In genomic region chr1:156814571-156815260, GRCh38 we compare ENCODE assay signal across 9 cellular contexts. TPM values are rescaled to one million over a fixed set of nuclear protein-coding genes. Genes with fewer than 3 reads are reported as not detected.
A peak's percentile ranks its signal among the peaks of the same experiment; 100 is the strongest.
DNase-seq lines count a peak whose midpoint lies in the region; ATAC-seq, FAIRE-seq and TF ChIP-seq lines count a peak whose summit lies in the region.
"Had no signal": no experiment of that assay in that cellular context is flagged by ENCODE, and none has a peak within 500 bp of the region (broad histone marks: within the 10 kb centered on the region; RNA-seq: fewer than 3 reads in every experiment).

No MANE protein-coding gene starts in this region.

- no peaks in the 10 kb centered on the region for H3K27me3 Mint-ChIP-seq in activated naive CD4-positive, alpha-beta T cell treated with anti-CD3 and anti-CD28 coated beads for 36 hours (ENCODE audit: low read depth)

- CTCF ChIA-PET in activated naive CD4-positive, alpha-beta T cell treated with anti-CD3 and anti-CD28 coated beads for 36 hours (lab: Charles Lee): interaction anchor here (0.7 to 3.4 kb wide), 12 partner anchors 8 to 125 kb away, joined by 3 to 18 read pairs (median 4); partner anchors contain the start of genes INSRR and NTRK1
- CTCF ChIA-PET in GM12878 (lab: Yijun Ruan, JAX): interaction anchor here (0.7 to 8.5 kb wide), 15 partner anchors 11 to 237 kb away, joined by 3 to 60 read pairs (median 6); partner anchors contain the start of genes INSRR, METTL25B and NTRK1

- peaks cover 20% of the 10 kb centered on the region for H3K4me1 ChIP-seq in GM12878 (ENCODE audit: control insufficient read depth, insufficient read depth, low read length)
- peaks cover 4 to 7% of the 10 kb centered on the region in 2 donors for H3K4me1 ChIP-seq in uterus
- peaks cover 10% of the 10 kb centered on the region for H3K4me1 ChIP-seq in BE2C

- TF ChIP-seq CTCF in GM12878 (IDR thresholded peaks at IDR 0.05 in 2 of 3, conservative IDR thresholded peaks at IDR 0.05 in 1 of 3; ENCODE audit: control insufficient read depth in 2 of 3, extremely low read depth in 1 of 3, insufficient read depth in 1 of 3, low read depth in 3 of 3, low read length in 3 of 3): no peak
- TF ChIP-seq CTCF in uterus (IDR thresholded peaks at IDR 0.05): no peak
- no peak for TF ChIP-seq CTCF in BE2C (IDR thresholded peaks at IDR 0.05; ENCODE audit: low read depth, low read length)

- in situ Hi-C loops in GM12878 (cut with MboI): no loop called here

- no peaks in the 10 kb centered on the region for H3K27me3 ChIP-seq in GM12878 (replicated peaks in 1 of 2; ENCODE audit: control insufficient read depth in 2 of 2, insufficient read depth in 2 of 2, low read length in 1 of 2)
- no peaks in the 10 kb centered on the region for H3K27me3 ChIP-seq in uterus
- no peaks in the 10 kb centered on the region for H3K27me3 ChIP-seq in BE2C

- no peak overlapping the region for H3K9ac ChIP-seq in GM12878 (ENCODE audit: control insufficient read depth, insufficient read depth, low read length)

- H3K79me2 ChIP-seq in GM12878 (ENCODE audit: control insufficient read depth, insufficient read depth, low read length): no peaks in the 10 kb centered on the region

- no peaks in the 10 kb centered on the region; a peak in 1 of 4 replicates for H3K36me3 ChIP-seq in GM12878 (ENCODE audit: control insufficient read depth in 2 of 2, insufficient read depth in 2 of 2, low read length in 1 of 2)
- H3K36me3 ChIP-seq in uterus: no peaks in the 10 kb centered on the region
- H3K36me3 ChIP-seq in BE2C: no peaks in the 10 kb centered on the region

- peak overlapping the region; percentile 100 for H3K27ac Mint-ChIP-seq in activated naive CD4-positive, alpha-beta T cell treated with anti-CD3 and anti-CD28 coated beads for 36 hours

- H3K36me3 Mint-ChIP-seq in activated naive CD4-positive, alpha-beta T cell treated with anti-CD3 and anti-CD28 coated beads for 36 hours (ENCODE audit: low read depth): peaks cover 60% of the 10 kb centered on the region

- no peak for FAIRE-seq in GM12878 (lab: Jason Lieb, UNC)

- intact Hi-C loops in activated naive CD4-positive, alpha-beta T cell treated with anti-CD3 and anti-CD28 coated beads for 36 hours (cut with micrococcal nuclease): loop anchor here (1.0 to 5.0 kb wide), 2 partner anchors 46 to 323 kb away; partner anchors contain the start of genes ETV3 and NTRK1
- intact Hi-C loops in GM12878 (cut with micrococcal nuclease; ENCODE audit: unreplicated experiment) (no loop called here), uterus (cut with DNase I; ENCODE audit: low total_unique reads) (no loop called here)

- RAD21 ChIA-PET in GM12878 (lab: Charles Lee; ENCODE audit: unreplicated experiment): interaction anchor here (1.0 to 1.7 kb wide), 3 partner anchors 22 to 88 kb away, joined by 6 to 8 read pairs (median 7); no protein-coding TSS in a partner anchor

- SMC1A ChIA-PET in GM12878 (lab: Charles Lee; ENCODE audit: uncharacterized antibody, unreplicated experiment): interaction anchor here (1.1 kb wide), 2 partner anchors 89 kb away, joined by 3 read pairs; no protein-coding TSS in a partner anchor

- peak overlapping the region; percentile 93 for H3K4me3 Mint-ChIP-seq in activated naive CD4-positive, alpha-beta T cell treated with anti-CD3 and anti-CD28 coated beads for 36 hours

- POLR2A ChIA-PET in GM12878 (lab: Charles Lee): interaction anchor here (0.8 kb wide), 1 partner anchor 11 kb away, joined by 3 read pairs; no protein-coding TSS in a partner anchor

- H3K9me3 Mint-ChIP-seq in activated naive CD4-positive, alpha-beta T cell treated with anti-CD3 and anti-CD28 coated beads for 36 hours: no peaks in the 10 kb centered on the region

- no peak for TF ChIP-seq RAD21 in GM12878 (IDR thresholded peaks at IDR 0.05; ENCODE audit: insufficient read depth, low read depth, low read length)

- no peaks in the 10 kb centered on the region for H4K20me1 ChIP-seq in GM12878 (ENCODE audit: control insufficient read depth, insufficient read depth)

- H3K4me2 ChIP-seq in GM12878 (ENCODE audit: control insufficient read depth, insufficient read depth): peak overlapping the region; percentile 88; the same call in 1 of the 2 replicates

- no peak for TF ChIP-seq POLR2A in GM12878 (IDR thresholded peaks at IDR 0.05; ENCODE audit: low read depth, low read length)
- no peak for TF ChIP-seq POLR2A in uterus (IDR thresholded peaks at IDR 0.05)

- no TSS peak for BruUV-seq in GM12878 (replicated peaks; lab: Mats Ljungman, UMichigan)

- H3K4me3 ChIP-seq in GM12878: 0 out of 2 replicates have a peak overlapping the region, but pooled peaks have one; percentile 59
- H3K4me3 ChIP-seq in uterus: no peak overlapping the region
- no peak overlapping the region for H3K4me3 ChIP-seq in BE2C (ENCODE audit: low read depth, low read length)

- no peak overlapping the region for H2AFZ ChIP-seq in GM12878 (ENCODE audit: control insufficient read depth, low read depth, low read length)

- no peak for TF ChIP-seq EP300 in GM12878 (IDR thresholded peaks at IDR 0.05; ENCODE audit: borderline replicate concordance in 1 of 2, control insufficient read depth in 1 of 2, low read depth in 2 of 2, low read length in 2 of 2)

- peaks cover 56% of the 10 kb centered on the region for H3K4me1 Mint-ChIP-seq in activated naive CD4-positive, alpha-beta T cell treated with anti-CD3 and anti-CD28 coated beads for 36 hours (ENCODE audit: low read depth)

- WGBS in GM12878 (ENCODE audit: insufficient coverage, insufficient replicate concordance, low lambda C conversion rate, missing lambda C conversion rate): 92% methylated on average over 7 of the region's 7 CpGs

- DNase-seq in activated naive CD4-positive, alpha-beta T cell treated with anti-CD3 and anti-CD28 coated beads for 36 hours: peak; percentile 77
- DNase-seq in activated naive CD4-positive, alpha-beta T cell (lab: John Stamatoyannopoulos, UW): no peak
- DNase-seq in GM12878 (ENCODE audit: low read depth, low spot score): no peak
- DNase-seq in mesenteric fat pad (ENCODE audit: low spot score): peak; percentile 71
- DNase-seq in uterus: no peak
- DNase-seq in HCEC 1CT: no peak
- DNase-seq in BE2C: no peak

- H3K27ac ChIP-seq in GM12878 (ENCODE audit: control insufficient read depth, insufficient read depth) (no peak overlapping the region), uterus (peak overlapping the region; percentile 72 to 79)

- no peak for ATAC-seq in GM12878
- ATAC-seq in GM21360 (IDR thresholded peaks at IDR 0.05; ENCODE audit: unreplicated experiment): no peak

- no peaks in the 10 kb centered on the region for H3K9me3 ChIP-seq in GM12878 (replicated peaks; ENCODE audit: control insufficient read depth, insufficient read depth, low read length)
- H3K9me3 ChIP-seq in uterus: no peaks in the 10 kb centered on the region
- no peaks in the 10 kb centered on the region for H3K9me3 ChIP-seq in BE2C

RNA-seq across cellular contexts. Expression of gene SH2D2A, which starts 1.9 kb away (rescaled TPM):
- 100 to 1,000 TPM; 134 to 138 TPM for total RNA-seq in activated naive CD4-positive, alpha-beta T cell treated with anti-CD3 and anti-CD28 coated beads for 36 hours
- total RNA-seq in GM12878 (2013; cell fraction: nucleolus; rRNA removed): 22.4 and 23.9 TPM in 2 replicates
- 9.9 and 11.4 TPM in 2 replicates for total RNA-seq in GM12878 (2014; rRNA removed)
- 4.6 and 5.4 TPM in 2 replicates for total RNA-seq in GM12878 (2014; rRNA removed; fragmentation: Illumina TruSeq; extraction: Trizol)
- 15.9 and 17.4 TPM in 2 replicates for total RNA-seq in GM12878 (2021)
- polyA plus RNA-seq in GM12878 (2011; ENCODE audit: low read depth): 1.8 TPM
- polyA plus RNA-seq in GM12878 (2011; rRNA removed): 3.7 and 9.7 TPM in 2 replicates
- polyA plus RNA-seq in GM12878 (2011; cell fraction: cytosol; rRNA removed): 11.4 and 13.8 TPM in 2 replicates
- 23.0 and 23.7 TPM in 2 replicates for polyA plus RNA-seq in GM12878 (2011; cell fraction: nucleus; rRNA removed)
- polyA plus RNA-seq in GM12878 (2012): 3.4 and 5.8 TPM in 2 replicates
- 2.2 and 4.4 TPM in 2 replicates for polyA plus RNA-seq in GM12878 (2014; fragmentation: Illumina TruSeq; extraction: Trizol)
- polyA plus RNA-seq in GM12878 (2014; fragmentation: Nextera tagmentation; extraction: Ambion mirVana): 1 to 10 TPM in 1 of 2 experiments, under 1 TPM in 1; 0.72 to 1.8 TPM
- 10.7 and 11.6 TPM in 2 replicates for polyA plus RNA-seq in GM12878 (2014; rRNA removed)
- polyA plus RNA-seq in GM12878 (2016; fragmentation: Nextera tagmentation; extraction: Ambion mirVana): 1 to 10 TPM; 6.5 to 7.4 TPM
- polyA minus RNA-seq in GM12878 (2011; rRNA and poly(A)+ RNA removed): 8.1 and 15.6 TPM in 2 replicates
- 8.7 and 12.3 TPM in 2 replicates for polyA minus RNA-seq in GM12878 (2011; cell fraction: cytosol; rRNA and poly(A)+ RNA removed)
- polyA minus RNA-seq in GM12878 (2011; cell fraction: nucleus; rRNA and poly(A)+ RNA removed): 19.2 and 32.7 TPM in 2 replicates
- total RNA-seq in mesenteric fat pad: 4.7 TPM
- total RNA-seq in uterus: 1 to 10 TPM in 1 of 4 donors, not detected in 3; 6.0 TPM
- polyA plus RNA-seq in BE2C (2012; ENCODE audit: insufficient read depth, insufficient read length, low read depth): not detected

RNA-seq across cellular contexts. Expression of gene INSRR, which starts 44.2 kb away (rescaled TPM):
- not detected for total RNA-seq in activated naive CD4-positive, alpha-beta T cell treated with anti-CD3 and anti-CD28 coated beads for 36 hours
- total RNA-seq in GM12878 (2013; cell fraction: nucleolus; rRNA removed): not detected in 2 replicates
- total RNA-seq in GM12878 (2014; rRNA removed): not detected in 2 replicates
- total RNA-seq in GM12878 (2014; rRNA removed; fragmentation: Illumina TruSeq; extraction: Trizol): not detected in 2 replicates
- not detected in 2 replicates for total RNA-seq in GM12878 (2021)
- not detected for polyA plus RNA-seq in GM12878 (2011; ENCODE audit: low read depth)
- polyA plus RNA-seq in GM12878 (2011; rRNA removed): 0.01 TPM in 1 of 2 replicates, not detected in the other
- polyA plus RNA-seq in GM12878 (2011; cell fraction: cytosol; rRNA removed): not detected in 2 replicates
- 0.10 and 0.16 TPM in 2 replicates for polyA plus RNA-seq in GM12878 (2011; cell fraction: nucleus; rRNA removed)
- not detected in 2 replicates for polyA plus RNA-seq in GM12878 (2012)
- polyA plus RNA-seq in GM12878 (2014; fragmentation: Illumina TruSeq; extraction: Trizol): not detected in 2 replicates
- polyA plus RNA-seq in GM12878 (2014; fragmentation: Nextera tagmentation; extraction: Ambion mirVana): not detected
- polyA plus RNA-seq in GM12878 (2014; rRNA removed): not detected in 2 replicates
- polyA plus RNA-seq in GM12878 (2016; fragmentation: Nextera tagmentation; extraction: Ambion mirVana): not detected
- 0.05 TPM in 1 of 2 replicates, not detected in the other for polyA minus RNA-seq in GM12878 (2011; rRNA and poly(A)+ RNA removed)
- polyA minus RNA-seq in GM12878 (2011; cell fraction: cytosol; rRNA and poly(A)+ RNA removed): not detected in 2 replicates
- under 0.01 and 0.10 TPM in 2 replicates for polyA minus RNA-seq in GM12878 (2011; cell fraction: nucleus; rRNA and poly(A)+ RNA removed)
- total RNA-seq in mesenteric fat pad: 0.10 TPM
- 1 to 10 TPM in 1 of 4 donors, not detected in 3; 1.2 TPM for total RNA-seq in uterus
- 1.6 TPM for polyA plus RNA-seq in BE2C (2012; ENCODE audit: insufficient read depth, insufficient read length, low read depth)
- polyA plus RNA-seq: AG04450 had no signal

RNA-seq across cellular contexts. Expression of gene NTRK1, which starts 45.9 kb away (rescaled TPM):
- total RNA-seq in activated naive CD4-positive, alpha-beta T cell treated with anti-CD3 and anti-CD28 coated beads for 36 hours: under 1 TPM in 1 of 2 experiments, not detected in 1; 0.67 TPM
- total RNA-seq in GM12878 (2013; cell fraction: nucleolus; rRNA removed): not detected in 2 replicates
- total RNA-seq in GM12878 (2014; rRNA removed): 0.16 and 0.56 TPM in 2 replicates
- not detected in 2 replicates for total RNA-seq in GM12878 (2014; rRNA removed; fragmentation: Illumina TruSeq; extraction: Trizol)
- total RNA-seq in GM12878 (2021): 0.19 TPM in 1 of 2 replicates, not detected in the other
- not detected for polyA plus RNA-seq in GM12878 (2011; ENCODE audit: low read depth)
- polyA plus RNA-seq in GM12878 (2011; rRNA removed): 0.07 and 0.10 TPM in 2 replicates
- polyA plus RNA-seq in GM12878 (2011; cell fraction: cytosol; rRNA removed): 0.19 and 0.20 TPM in 2 replicates
- 0.83 and 1.3 TPM in 2 replicates for polyA plus RNA-seq in GM12878 (2011; cell fraction: nucleus; rRNA removed)
- not detected in 2 replicates for polyA plus RNA-seq in GM12878 (2012)
- polyA plus RNA-seq in GM12878 (2014; fragmentation: Illumina TruSeq; extraction: Trizol): not detected in 2 replicates
- not detected for polyA plus RNA-seq in GM12878 (2014; fragmentation: Nextera tagmentation; extraction: Ambion mirVana)
- 0.08 TPM in 1 of 2 replicates, not detected in the other for polyA plus RNA-seq in GM12878 (2014; rRNA removed)
- under 1 TPM in 1 of 2 experiments, not detected in 1; 0.40 TPM for polyA plus RNA-seq in GM12878 (2016; fragmentation: Nextera tagmentation; extraction: Ambion mirVana)
- 0.15 and 0.22 TPM in 2 replicates for polyA minus RNA-seq in GM12878 (2011; rRNA and poly(A)+ RNA removed)
- not detected in 2 replicates for polyA minus RNA-seq in GM12878 (2011; cell fraction: cytosol; rRNA and poly(A)+ RNA removed)
- polyA minus RNA-seq in GM12878 (2011; cell fraction: nucleus; rRNA and poly(A)+ RNA removed): 0.24 TPM in 1 of 2 replicates, not detected in the other
- total RNA-seq in mesenteric fat pad: 1.8 TPM
- 10 to 100 TPM in 1 of 4 donors, 1 to 10 TPM in 1, under 1 TPM in 2; 0.35 to 19.2 (median 3.6) TPM for total RNA-seq in uterus
- polyA plus RNA-seq in BE2C (2012; ENCODE audit: insufficient read depth, insufficient read length, low read depth): 67.7 TPM
- polyA plus RNA-seq: AG04450 had no signal

RNA-seq across cellular contexts. Expression of gene PRCC, which starts 47.4 kb away (rescaled TPM):
- 10 to 100 TPM; 55.2 to 55.8 TPM for total RNA-seq in activated naive CD4-positive, alpha-beta T cell treated with anti-CD3 and anti-CD28 coated beads for 36 hours
- total RNA-seq in GM12878 (2013; cell fraction: nucleolus; rRNA removed): 41.6 and 44.9 TPM in 2 replicates
- total RNA-seq in GM12878 (2014; rRNA removed) (79.6 and 92.2 TPM in 2 replicates), GM12878 (2014; rRNA removed; fragmentation: Illumina TruSeq; extraction: Trizol) (34.0 and 36.0 TPM in 2 replicates), GM12878 (2021) (78.3 and 87.5 TPM in 2 replicates), mesenteric fat pad (64.4 TPM), uterus (10 to 100 TPM; 22.7 to 71.9 (median 29.1) TPM)
- 47.3 TPM for polyA plus RNA-seq in GM12878 (2011; ENCODE audit: low read depth)
- polyA plus RNA-seq in GM12878 (2011; rRNA removed) (29.2 and 52.8 TPM in 2 replicates), GM12878 (2014; fragmentation: Illumina TruSeq; extraction: Trizol) (121 and 132 TPM in 2 replicates), GM12878 (2014; fragmentation: Nextera tagmentation; extraction: Ambion mirVana) (10 to 100 TPM; 23.8 to 30.1 TPM), GM12878 (2014; rRNA removed) (52.6 and 56.6 TPM in 2 replicates), GM12878 (2016; fragmentation: Nextera tagmentation; extraction: Ambion mirVana) (10 to 100 TPM; 73.5 to 77.2 TPM)
- polyA plus RNA-seq in GM12878 (2011; cell fraction: cytosol; rRNA removed): 88.4 and 93.1 TPM in 2 replicates
- polyA plus RNA-seq in GM12878 (2011; cell fraction: nucleus; rRNA removed): 48.7 and 57.5 TPM in 2 replicates
- 53.5 and 59.4 TPM in 2 replicates for polyA plus RNA-seq in GM12878 (2012)
- polyA minus RNA-seq in GM12878 (2011; rRNA and poly(A)+ RNA removed): 60.8 and 108 TPM in 2 replicates
- 32.9 and 54.4 TPM in 2 replicates for polyA minus RNA-seq in GM12878 (2011; cell fraction: cytosol; rRNA and poly(A)+ RNA removed)
- 18.6 and 34.4 TPM in 2 replicates for polyA minus RNA-seq in GM12878 (2011; cell fraction: nucleus; rRNA and poly(A)+ RNA removed)
- polyA plus RNA-seq in BE2C (2012; ENCODE audit: insufficient read depth, insufficient read length, low read depth): 319 TPM

Comparison
In these comparisons a context has a peak if more than half of its experiments do, and no peak if none do; other contexts are left out.
1. DNase-seq: peak in activated naive CD4-positive, alpha-beta T cell treated with anti-CD3 and anti-CD28 coated beads for 36 hours (single experiment) and mesenteric fat pad (single experiment); none in activated naive CD4-positive, alpha-beta T cell (0 of 4), GM12878 (single experiment), uterus (0 of 2), HCEC 1CT (single experiment) and BE2C (single experiment).
2. RNA of gene SH2D2A, which starts 1.9 kb away (total RNA-seq): 134 to 138 TPM in activated naive CD4-positive, alpha-beta T cell treated with anti-CD3 and anti-CD28 coated beads for 36 hours; 4.6 to 23.9 TPM in GM12878, 4.7 TPM in mesenteric fat pad (single experiment) and 6.0 TPM in uterus; every median in the first group is over 4 times any median in the second.